In genomic region chr12:97754306-97754705, GRCh38 we compare ENCODE assay signal across 34 cellular contexts.
A peak's percentile ranks its signal among the peaks of the same experiment; 100 is the strongest.
DNase-seq lines count a peak whose midpoint lies in the region; ATAC-seq and TF ChIP-seq lines count a peak whose summit lies in the region.
"Had no signal": no experiment of that assay in that cellular context is flagged by ENCODE, and none has a peak within 500 bp of the region (broad histone marks: within the 10 kb centered on the region; RNA-seq: fewer than 3 reads in every experiment).

No MANE protein-coding gene starts in this region.

- H3K4me1 Mint-ChIP-seq in T-helper 2 cell treated with Interferon-gamma antibody and Interleukin-4, amounts not matched to agents 5 μg/mL and 100 μg/mL, for 36 hours (ENCODE audit: low read depth): no peaks in the 10 kb centered on the region
- H3K4me1 Mint-ChIP-seq: activated B cell treated with CpG ODN at 0.5 μM for 24 hours; activated CD4-positive, alpha-beta T cell treated with anti-CD3 and anti-CD28 coated beads, Interleukin-2, amount 10 ng/mL, durations not matched to agents 7 days and 5 days; activated naive CD8-positive, alpha-beta T cell treated with anti-CD3 and anti-CD28 coated beads, Interleukin-2, amount 10 ng/mL, durations not matched to agents 7 days and 5 days; CD4-positive, CD25-positive, alpha-beta regulatory T cell; natural killer cell had no signal

- H3K36me3 Mint-ChIP-seq in T-helper 2 cell treated with Interferon-gamma antibody and Interleukin-4, amounts not matched to agents 5 μg/mL and 100 μg/mL, for 36 hours (ENCODE audit: low read depth): no peaks in the 10 kb centered on the region
- H3K36me3 Mint-ChIP-seq: activated naive CD8-positive, alpha-beta T cell treated with anti-CD3 and anti-CD28 coated beads, Interleukin-2, amount 10 ng/mL, durations not matched to agents 7 days and 5 days; CD4-positive, CD25-positive, alpha-beta regulatory T cell; natural killer cell had no signal

- H2BK12ac ChIP-seq in neuronal stem cell (ENCODE audit: low read length): peak overlapping the region; percentile 2

- H3K4me1 ChIP-seq in neuronal stem cell (ENCODE audit: control insufficient read depth in 2 of 2, insufficient read depth in 1 of 2, low read depth in 1 of 2, low read length in 2 of 2) (peaks cover 0 to 4% of the 10 kb centered on the region in 2 donors), foreskin keratinocyte (no peaks in the 10 kb centered on the region)
- H3K4me1 ChIP-seq: psoas muscle, sigmoid colon, SJCRH30, uterus had no signal

- no peak overlapping the region for H3K4ac ChIP-seq in neuronal stem cell (ENCODE audit: low read length)

- H2BK15ac ChIP-seq in neuronal stem cell (ENCODE audit: low read length): no peak overlapping the region

- no peak overlapping the region for H4K8ac ChIP-seq in neuronal stem cell (ENCODE audit: low read depth, low read length)

- H4K91ac ChIP-seq in neuronal stem cell (ENCODE audit: low read depth, low read length, poor library complexity): no peak overlapping the region

- no peak overlapping the region for H2BK5ac ChIP-seq in neuronal stem cell (ENCODE audit: low read length)

- H3K27me3 ChIP-seq in neuronal stem cell (ENCODE audit: control insufficient read depth in 3 of 3, insufficient read depth in 3 of 3, low read depth in 1 of 3, low read length in 3 of 3) (no peaks in the 10 kb centered on the region), foreskin keratinocyte (no peaks in the 10 kb centered on the region)
- H3K27me3 ChIP-seq: cardiac muscle cell, sigmoid colon, SJCRH30, stomach, uterus had no signal

- H3K4me3 ChIP-seq in neuronal stem cell (ENCODE audit: low read length in 2 of 2): no peak overlapping the region
- H3K4me3 ChIP-seq: cardiac muscle cell, coronary artery, lung, mucosa of descending colon, psoas muscle, sigmoid colon, SJCRH30, stomach, uterus had no signal

- no peak overlapping the region for H3K27ac ChIP-seq in neuronal stem cell (replicated peaks; ENCODE audit: low read length)
- no peak overlapping the region for H3K27ac ChIP-seq in foreskin keratinocyte
- H3K27ac ChIP-seq: cardiac muscle cell, coronary artery, psoas muscle, sigmoid colon, SJCRH30, stomach, uterus had no signal

- no peak for TF ChIP-seq CTCF in foreskin keratinocyte (conservative IDR thresholded peaks at IDR 0.05)

- H3K9me3 ChIP-seq in neuronal stem cell (replicated peaks in 1 of 2; ENCODE audit: control insufficient read depth in 2 of 2, insufficient read depth in 1 of 2, low read depth in 1 of 2, low read length in 2 of 2): no peaks in the 10 kb centered on the region
- H3K9me3 ChIP-seq: psoas muscle, sigmoid colon, SJCRH30, stomach, uterus had no signal

- H3K4me3 Mint-ChIP-seq in T-helper 2 cell treated with Interferon-gamma antibody and Interleukin-4, amounts not matched to agents 5 μg/mL and 100 μg/mL, for 36 hours: no peak overlapping the region
- H3K4me3 Mint-ChIP-seq: activated B cell treated with CpG ODN at 0.5 μM for 24 hours; activated CD4-positive, alpha-beta T cell treated with anti-CD3 and anti-CD28 coated beads, Interleukin-2, amount 10 ng/mL, durations not matched to agents 7 days and 5 days; activated naive CD8-positive, alpha-beta T cell treated with anti-CD3 and anti-CD28 coated beads, Interleukin-2, amount 10 ng/mL, durations not matched to agents 7 days and 5 days; activated T-cell treated with anti-CD3 and anti-CD28 coated beads, Interleukin-2, amount 50 U/mL, for 24 hours; CD4-positive, CD25-positive, alpha-beta regulatory T cell; natural killer cell had no signal

- no peak overlapping the region for H3K9ac ChIP-seq in neuronal stem cell (ENCODE audit: low read depth, low read length, poor library complexity)

- DNase-seq in NCI-H510A treated with DMSO at 0.1 percent for 48 hours (lab: John Stamatoyannopoulos, UW) (peak; percentile 83), NCI-H510A (lab: John Stamatoyannopoulos, UW) (no peak), neuronal stem cell (ENCODE audit: low spot score) (no peak), NCI-H2107 (lab: John Stamatoyannopoulos, UW) (no peak), foreskin keratinocyte (no peak)
- no peak for DNase-seq in T-helper 2 cell treated with Interferon-gamma antibody and Interleukin-4, amounts not matched to agents 5 μg/mL and 100 μg/mL, for 36 hours (ENCODE audit: low spot score)
- DNase-seq: activated B cell treated with CpG ODN at 0.5 μM for 24 hours; activated CD4-positive, alpha-beta T cell treated with anti-CD3 and anti-CD28 coated beads, Interleukin-2, amount 10 ng/mL, durations not matched to agents 7 days and 5 days; activated gamma-delta T cell; activated naive CD8-positive, alpha-beta T cell treated with anti-CD3 and anti-CD28 coated beads, Interleukin-2, amount 10 ng/mL, durations not matched to agents 7 days and 5 days; activated T-cell treated with anti-CD3 and anti-CD28 coated beads, Interleukin-2, amount 50 U/mL, for 24 hours; CD4-positive, CD25-positive, alpha-beta regulatory T cell; effector CD8-positive, alpha-beta T cell; HCEC 1CT; hypothalamus; left cardiac atrium; mucosa of descending colon; natural killer cell; NCI-H187; occipital lobe; psoas muscle; sigmoid colon; SJCRH30; stimulated activated CD4-positive, alpha-beta T cell treated with anti-CD3 and anti-CD28 coated beads, Interleukin-12 subunit alpha, Interleukin-12 subunit beta, amount 100 ng/mL, for 4 hours; stimulated activated CD4-positive, alpha-beta T cell treated with anti-CD3 and anti-CD28 coated beads, Interleukin-2, amount 100 ng/mL, for 48 hours; stomach; SW 1271; T1000; uterus had no signal

- no peak overlapping the region for H2AFZ ChIP-seq in neuronal stem cell (ENCODE audit: low read length)

- no peak overlapping the region for H3K27ac Mint-ChIP-seq in T-helper 2 cell treated with Interferon-gamma antibody and Interleukin-4, amounts not matched to agents 5 μg/mL and 100 μg/mL, for 36 hours
- H3K27ac Mint-ChIP-seq: activated B cell treated with CpG ODN at 0.5 μM for 24 hours; activated CD4-positive, alpha-beta T cell treated with anti-CD3 and anti-CD28 coated beads, Interleukin-2, amount 10 ng/mL, durations not matched to agents 7 days and 5 days; activated naive CD8-positive, alpha-beta T cell treated with anti-CD3 and anti-CD28 coated beads, Interleukin-2, amount 10 ng/mL, durations not matched to agents 7 days and 5 days; activated T-cell treated with anti-CD3 and anti-CD28 coated beads, Interleukin-2, amount 50 U/mL, for 24 hours; CD4-positive, CD25-positive, alpha-beta regulatory T cell; natural killer cell had no signal

- no peak overlapping the region for H3K14ac ChIP-seq in neuronal stem cell (ENCODE audit: low read length)

- no peak overlapping the region for H2AK5ac ChIP-seq in neuronal stem cell (ENCODE audit: low read depth, low read length)

- no peak overlapping the region for H3K4me2 ChIP-seq in neuronal stem cell (ENCODE audit: insufficient read depth, low read length, poor library complexity, severe bottlenecking)

- peaks cover 6% of the 10 kb centered on the region for H3K9me3 Mint-ChIP-seq in T-helper 2 cell treated with Interferon-gamma antibody and Interleukin-4, amounts not matched to agents 5 μg/mL and 100 μg/mL, for 36 hours
- H3K9me3 Mint-ChIP-seq: activated B cell treated with CpG ODN at 0.5 μM for 24 hours; activated CD4-positive, alpha-beta T cell treated with anti-CD3 and anti-CD28 coated beads, Interleukin-2, amount 10 ng/mL, durations not matched to agents 7 days and 5 days; activated naive CD8-positive, alpha-beta T cell treated with anti-CD3 and anti-CD28 coated beads, Interleukin-2, amount 10 ng/mL, durations not matched to agents 7 days and 5 days had no signal

- no peaks in the 10 kb centered on the region for H3K27me3 Mint-ChIP-seq in T-helper 2 cell treated with Interferon-gamma antibody and Interleukin-4, amounts not matched to agents 5 μg/mL and 100 μg/mL, for 36 hours (ENCODE audit: low read depth)
- H3K27me3 Mint-ChIP-seq: activated B cell treated with CpG ODN at 0.5 μM for 24 hours; activated CD4-positive, alpha-beta T cell treated with anti-CD3 and anti-CD28 coated beads, Interleukin-2, amount 10 ng/mL, durations not matched to agents 7 days and 5 days; activated naive CD8-positive, alpha-beta T cell treated with anti-CD3 and anti-CD28 coated beads, Interleukin-2, amount 10 ng/mL, durations not matched to agents 7 days and 5 days; activated T-cell treated with anti-CD3 and anti-CD28 coated beads, Interleukin-2, amount 50 U/mL, for 24 hours; CD4-positive, CD25-positive, alpha-beta regulatory T cell had no signal

- no peak overlapping the region for H3K23ac ChIP-seq in neuronal stem cell (ENCODE audit: low read depth, low read length, poor library complexity)

- no peak overlapping the region for H2BK120ac ChIP-seq in neuronal stem cell (ENCODE audit: low read depth, low read length)

- no peak overlapping the region for H3K18ac ChIP-seq in neuronal stem cell (ENCODE audit: low read length)

- no CpG with 5 or more reads among the region's 3 CpGs for WGBS in neuronal stem cell (ENCODE audit: extremely low coverage in 2 of 2, insufficient read length in 2 of 2, insufficient replicate concordance in 1 of 2), 2 donors

- H3K36me3 ChIP-seq in neuronal stem cell (replicated peaks in 1 of 2; ENCODE audit: control insufficient read depth in 2 of 2, insufficient read depth in 2 of 2, low read length in 2 of 2): no peaks in the 10 kb centered on the region
- H3K36me3 ChIP-seq: cardiac muscle cell, sigmoid colon, SJCRH30, stomach, uterus had no signal

- no peaks in the 10 kb centered on the region for H3K79me1 ChIP-seq in neuronal stem cell (ENCODE audit: low read depth, low read length)

- ATAC-seq in GM19455 (IDR thresholded peaks at IDR 0.05; ENCODE audit: unreplicated experiment) (peak; percentile 65), HG03565 (IDR thresholded peaks at IDR 0.05; ENCODE audit: unreplicated experiment) (peak; percentile 57), foreskin keratinocyte (no peak)
- ATAC-seq: left cardiac atrium, mucosa of descending colon, natural killer cell, psoas muscle had no signal
